Comparison of ENCODE assay signal across 25 cellular contexts in genomic region chr10:117734626-117735405, GRCh38.
DNase-seq lines count a peak whose midpoint lies in the region; ATAC-seq and TF ChIP-seq lines count a peak whose summit lies in the region.
"Had no signal": no experiment of that assay in that cellular context is flagged by ENCODE, and none has a peak within 500 bp of the region (broad histone marks: within the 10 kb centered on the region; RNA-seq: fewer than 3 reads in every experiment).

No MANE protein-coding gene starts in this region.

- H3K9me3 ChIP-seq in endodermal cell (ENCODE audit: control insufficient read depth, low read length) (no peaks in the 10 kb centered on the region), testis (no peaks in the 10 kb centered on the region), SK-N-SH (no peaks in the 10 kb centered on the region)
- H3K9me3 ChIP-seq: breast epithelium, prostate gland, stomach, upper lobe of left lung had no signal

- intact Hi-C loops in testis (cut with DNase I; ENCODE audit: low total_unique reads) = no loop called here

- H3K4me1 Mint-ChIP-seq in endodermal cell = peaks cover 18% of the 10 kb centered on the region
- H3K4me1 Mint-ChIP-seq: CD8-positive, alpha-beta memory T cell had no signal

- no peaks in the 10 kb centered on the region for H3F3A ChIP-seq in SK-N-SH (replicated peaks; ENCODE audit: insufficient read depth)

- H3K4me1 ChIP-seq in endodermal cell (ENCODE audit: control insufficient read depth, insufficient read depth, low read length) (no peaks in the 10 kb centered on the region), testis (peaks cover 10% of the 10 kb centered on the region), SK-N-SH (ENCODE audit: control insufficient read depth in 1 of 2, insufficient read depth in 2 of 2, low read depth in 1 of 2, low read length in 1 of 2) (peaks cover 0 to 3% of the 10 kb centered on the region in 2 experiments; a peak in 1 of 4 replicates)
- H3K4me1 ChIP-seq: breast epithelium, prostate gland, upper lobe of left lung had no signal

- H3K27me3 ChIP-seq in endodermal cell (ENCODE audit: control insufficient read depth, insufficient read depth, low read length, poor library complexity, severe bottlenecking) = peaks cover 49% of the 10 kb centered on the region
- H3K27me3 ChIP-seq in kidney epithelial cell (ENCODE audit: control insufficient read depth, insufficient read depth, low read length) = peaks cover 11% of the 10 kb centered on the region
- no peaks in the 10 kb centered on the region for H3K27me3 ChIP-seq in testis
- no peaks in the 10 kb centered on the region for H3K27me3 ChIP-seq in SK-N-SH (ENCODE audit: insufficient read depth)

- H3K36me3 ChIP-seq in endodermal cell (ENCODE audit: control insufficient read depth, insufficient read depth, low read length) (no peaks in the 10 kb centered on the region), kidney epithelial cell (ENCODE audit: control insufficient read depth, insufficient read depth, low read length) (no peaks in the 10 kb centered on the region), testis (ENCODE audit: low read depth, missing control alignments) (no peaks in the 10 kb centered on the region), SK-N-SH (replicated peaks in 1 of 2; ENCODE audit: control insufficient read depth in 1 of 2, insufficient read depth in 2 of 2, low read length in 1 of 2) (no peaks in the 10 kb centered on the region)
- H3K36me3 ChIP-seq: breast epithelium, prostate gland, stomach, upper lobe of left lung had no signal

- H3K9ac ChIP-seq in endodermal cell (ENCODE audit: extremely low read depth, low read length, poor library complexity, severe bottlenecking) = no peak overlapping the region
- H3K9ac ChIP-seq in SK-N-SH = no peak overlapping the region

- H3K9me3 Mint-ChIP-seq in endodermal cell = no peaks in the 10 kb centered on the region
- H3K9me3 Mint-ChIP-seq: natural killer cell treated with Interleukin-12 subunit alpha and Interleukin-12 subunit beta and Interleukin-15 and Interleukin-18, amount 100 ng/mL, for 72 hours; T-helper 1 cell treated with Interleukin-12 subunit alpha and Interleukin-12 subunit beta and Interleukin-4 antibody, amounts not matched to agents 30 μg/mL and 1 μg/mL, for 36 hours had no signal

- no peaks in the 10 kb centered on the region for H3K9me2 ChIP-seq in SK-N-SH

- TF ChIP-seq POLR2A in testis (IDR thresholded peaks at IDR 0.05) = no peak

- CTCF ChIA-PET in SK-N-SH (lab: Yijun Ruan, JAX) = no interaction called here

- H2AFZ ChIP-seq in SK-N-SH (ENCODE audit: low read depth) = no peak overlapping the region

- no peak for TF ChIP-seq CTCF in endodermal cell (conservative IDR thresholded peaks at IDR 0.05)
- TF ChIP-seq CTCF in kidney epithelial cell (IDR thresholded peaks at IDR 0.05; ENCODE audit: insufficient read depth, low read length, poor library complexity, severe bottlenecking) = no peak
- no peak for TF ChIP-seq CTCF in testis (IDR thresholded peaks at IDR 0.05)
- no peak for TF ChIP-seq CTCF in SK-N-SH (IDR thresholded peaks at IDR 0.05)

- peak; percentile 32 for DNase-seq in NCI-H526 treated with DMSO at 0.1 percent for 48 hours (lab: John Stamatoyannopoulos, UW)
- peak; percentile 80 for DNase-seq in endodermal cell
- no peak for DNase-seq in kidney epithelial cell (ENCODE audit: low read depth)
- peak; percentile 61 for DNase-seq in testis
- DNase-seq in SK-N-SH = no peak
- DNase-seq in HCEC 1CT = no peak
- DNase-seq: activated CD4-positive, alpha-beta T cell treated with anti-CD3 and anti-CD28 coated beads, Interleukin-2, amount 50 U/mL, for 1 hour; CD8-positive, alpha-beta memory T cell; GOT3; Karpas-422; midbrain; NCI-H1092 treated with DMSO at 0.1 percent for 48 hours; NCI-H82; PC-3; SIG-M5; stimulated activated CD4-positive, alpha-beta T cell treated with anti-CD3 and anti-CD28 coated beads, Interleukin-4, amount 100 ng/mL, for 24 hours; stomach had no signal

- no peak for TF ChIP-seq RAD21 in SK-N-SH (IDR thresholded peaks at IDR 0.05; ENCODE audit: low read length)

- peak overlapping the region; percentile 72 for H3K4me3 ChIP-seq in endodermal cell (ENCODE audit: low read length)
- H3K4me3 ChIP-seq in kidney epithelial cell (ENCODE audit: low read depth, low read length) = peak overlapping the region; percentile 18
- peak overlapping the region; percentile 45 to 53 for H3K4me3 ChIP-seq in testis
- no peak overlapping the region for H3K4me3 ChIP-seq in SK-N-SH (ENCODE audit: low read depth in 2 of 2, low read length in 1 of 2)
- H3K4me3 ChIP-seq: breast epithelium, coronary artery, prostate gland, stomach, upper lobe of left lung had no signal

- peak overlapping the region; percentile 54 for H3K4me3 Mint-ChIP-seq in endodermal cell
- H3K4me3 Mint-ChIP-seq: CD8-positive, alpha-beta memory T cell; natural killer cell treated with Interleukin-12 subunit alpha and Interleukin-12 subunit beta and Interleukin-15 and Interleukin-18, amount 100 ng/mL, for 72 hours; T-helper 1 cell treated with Interleukin-12 subunit alpha and Interleukin-12 subunit beta and Interleukin-4 antibody, amounts not matched to agents 30 μg/mL and 1 μg/mL, for 36 hours had no signal

- peaks cover 67% of the 10 kb centered on the region for H3K27me3 Mint-ChIP-seq in endodermal cell (ENCODE audit: insufficient read depth)

- no peak overlapping the region for H3K4me2 ChIP-seq in SK-N-SH

- no peaks in the 10 kb centered on the region for H4K20me1 ChIP-seq in SK-N-SH (ENCODE audit: insufficient read depth)

- ATAC-seq in HG03095 (IDR thresholded peaks at IDR 0.05; ENCODE audit: unreplicated experiment) = no peak
- ATAC-seq: left lobe of liver, PC-3 had no signal

- no peak overlapping the region for H3K27ac ChIP-seq in endodermal cell (ENCODE audit: low read depth, low read length)
- peak overlapping the region in 1 of 2 donors; percentile 78 for H3K27ac ChIP-seq in testis
- H3K27ac ChIP-seq in SK-N-SH (ENCODE audit: low read depth in 2 of 2, low read length in 1 of 2) = no peak overlapping the region
- H3K27ac ChIP-seq: breast epithelium, coronary artery, prostate gland, stomach, upper lobe of left lung had no signal

- POLR2A ChIA-PET in SK-N-SH (lab: Yijun Ruan, JAX) = no interaction called here

- WGBS in endodermal cell (ENCODE audit: insufficient coverage in 1 of 2, insufficient read length in 1 of 2), 2 experiments = 48 to 57% methylated on average over 47 to 52 of the region's 52 CpGs
- 27 to 46% methylated on average over 30 to 52 of the region's 52 CpGs for WGBS in testis, 2 donors
- 83% methylated on average over 37 of the region's 52 CpGs for WGBS in SK-N-SH (ENCODE audit: low lambda C conversion rate)

- TF ChIP-seq EP300 in SK-N-SH (IDR thresholded peaks at IDR 0.05; ENCODE audit: borderline replicate concordance in 1 of 2, low read depth in 1 of 2, low read length in 1 of 2) = no peak

- H3K79me2 ChIP-seq in SK-N-SH (ENCODE audit: insufficient read depth) = no peaks in the 10 kb centered on the region

- H3K27ac Mint-ChIP-seq in endodermal cell = no peak overlapping the region
- H3K27ac Mint-ChIP-seq: CD8-positive, alpha-beta memory T cell; natural killer cell treated with Interleukin-12 subunit alpha and Interleukin-12 subunit beta and Interleukin-15 and Interleukin-18, amount 100 ng/mL, for 72 hours; T-helper 1 cell treated with Interleukin-12 subunit alpha and Interleukin-12 subunit beta and Interleukin-4 antibody, amounts not matched to agents 30 μg/mL and 1 μg/mL, for 36 hours had no signal

- no peaks in the 10 kb centered on the region for H3K36me3 Mint-ChIP-seq in endodermal cell (ENCODE audit: low read depth)
- H3K36me3 Mint-ChIP-seq: CD8-positive, alpha-beta memory T cell; natural killer cell treated with Interleukin-12 subunit alpha and Interleukin-12 subunit beta and Interleukin-15 and Interleukin-18, amount 100 ng/mL, for 72 hours had no signal

TF ChIP-seq in SK-N-SH, 30 proteins besides CTCF, POLR2A, EP300 and RAD21 (continues in another document):
- TF ChIP-seq MEF2A (IDR thresholded peaks at IDR 0.05; ENCODE audit: borderline replicate concordance, low read depth) (no peak), NFIC (IDR thresholded peaks at IDR 0.05; ENCODE audit: borderline replicate concordance) (no peak), USF2 (IDR thresholded peaks at IDR 0.05; ENCODE audit: borderline replicate concordance, low read depth, low read length) (no peak), FOSL2 (IDR thresholded peaks at IDR 0.05; ENCODE audit: borderline replicate concordance, low read depth) (no peak), REST (IDR thresholded peaks at IDR 0.05; ENCODE audit: low read depth, low read length) (no peak), ELF1 (IDR thresholded peaks at IDR 0.05) (no peak), TAF1 (IDR thresholded peaks at IDR 0.05; ENCODE audit: borderline replicate concordance, low read depth, low read length) (no peak)

Comparison
In these comparisons a context has a peak if more than half of its experiments do, and no peak if none do; other contexts are left out.
1. DNase-seq: peak in NCI-H526 treated with DMSO at 0.1 percent for 48 hours (single experiment), endodermal cell (single experiment) and testis (single experiment); none in kidney epithelial cell (single experiment), SK-N-SH (single experiment) and HCEC 1CT (single experiment).
2. H3K4me3 ChIP-seq: peak in endodermal cell (single experiment), kidney epithelial cell (single experiment) and testis (2 of 2); none in SK-N-SH (0 of 2).